24 cellular contexts compared by ENCODE assay signal in the genomic region with DNA sequence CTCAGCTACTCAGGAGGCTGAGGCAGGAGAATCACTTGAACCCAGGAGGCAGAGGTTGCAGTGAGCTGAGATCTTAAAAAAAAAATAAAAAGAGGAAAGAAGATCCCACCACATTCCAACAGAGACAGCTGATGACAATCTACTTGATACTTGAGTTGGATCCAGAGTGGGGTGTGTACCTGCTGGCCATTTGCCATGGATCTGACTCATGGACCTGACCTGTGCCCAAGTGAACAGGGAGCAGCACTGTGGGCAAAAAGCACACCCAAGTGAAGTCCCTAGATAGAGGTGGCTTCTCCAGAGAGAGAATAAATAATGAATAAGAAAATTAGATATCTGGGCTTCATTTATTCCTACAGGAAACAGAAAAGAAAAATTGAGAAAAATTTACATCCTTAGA.
DNase-seq lines count a peak whose midpoint lies in the region; ATAC-seq and TF ChIP-seq lines count a peak whose summit lies in the region.
"Had no signal": no experiment of that assay in that cellular context is flagged by ENCODE, and none has a peak within 500 bp of the region (broad histone marks: within the 10 kb centered on the region; RNA-seq: fewer than 3 reads in every experiment).

No MANE protein-coding gene starts in this region.

- H3K4me3 ChIP-seq in breast epithelium, result no peak overlapping the region
- no peak overlapping the region for H3K4me3 ChIP-seq in epithelial cell of esophagus (ENCODE audit: low read length)
- H3K4me3 ChIP-seq in right lobe of liver, result no peak overlapping the region
- H3K4me3 ChIP-seq: cardiac muscle cell, dorsolateral prefrontal cortex, ovary, sigmoid colon, thyroid gland had no signal

- no peaks in the 10 kb centered on the region for H3K9me3 Mint-ChIP-seq in MCF 10A (ENCODE audit: unreplicated experiment)
- H3K9me3 Mint-ChIP-seq: naive thymus-derived CD4-positive, alpha-beta T cell had no signal

- TF ChIP-seq CTCF in MCF 10A (IDR thresholded peaks at IDR 0.05; ENCODE audit: unreplicated experiment), result no peak
- TF ChIP-seq CTCF in breast epithelium (IDR thresholded peaks at IDR 0.05), result no peak
- TF ChIP-seq CTCF in epithelial cell of esophagus (IDR thresholded peaks at IDR 0.05; ENCODE audit: insufficient read depth, low read depth, low read length, missing control alignments), result no peak
- TF ChIP-seq CTCF in right lobe of liver (IDR thresholded peaks at IDR 0.05), result no peak

- H3K4me3 Mint-ChIP-seq in MCF 10A (ENCODE audit: unreplicated experiment), result no peak overlapping the region
- H3K4me3 Mint-ChIP-seq: naive thymus-derived CD4-positive, alpha-beta T cell had no signal

- H3K36me3 Mint-ChIP-seq in MCF 10A (ENCODE audit: insufficient read depth, unreplicated experiment), result no peaks in the 10 kb centered on the region

- intact Hi-C loops in MCF 10A (cut with micrococcal nuclease) (no loop called here), breast epithelium (cut with DNase I; ENCODE audit: low total_unique reads) (no loop called here), right lobe of liver (cut with DNase I) (no loop called here)

- H3K9me3 ChIP-seq in breast epithelium (no peaks in the 10 kb centered on the region), right lobe of liver (no peaks in the 10 kb centered on the region)
- H3K9me3 ChIP-seq: BE2C, ovary, sigmoid colon, thyroid gland had no signal

- H3K27ac ChIP-seq in breast epithelium (no peak overlapping the region), right lobe of liver (no peak overlapping the region)
- H3K27ac ChIP-seq: cardiac muscle cell, dorsolateral prefrontal cortex, ovary, sigmoid colon, thyroid gland had no signal

- peaks cover 24% of the 10 kb centered on the region for H3K4me1 Mint-ChIP-seq in MCF 10A (ENCODE audit: insufficient read depth, unreplicated experiment)

- CTCF ChIA-PET in MCF 10A (lab: Yijun Ruan, JAX), result interaction anchor here (0.6 kb wide), 1 partner anchor 1053 kb away, joined by 3 read pairs; no protein-coding TSS in a partner anchor

- H3K27me3 Mint-ChIP-seq in MCF 10A (ENCODE audit: insufficient read depth, unreplicated experiment), result peaks cover 11% of the 10 kb centered on the region

- H3K27ac Mint-ChIP-seq in MCF 10A (ENCODE audit: low read depth, unreplicated experiment), result no peak overlapping the region
- H3K27ac Mint-ChIP-seq: naive thymus-derived CD4-positive, alpha-beta T cell had no signal

- ATAC-seq in right lobe of liver (peak; percentile 77 to 96 (median 81)), GM18519 (IDR thresholded peaks at IDR 0.05; ENCODE audit: low FRiP score, unreplicated experiment) (no peak), GM19324 (IDR thresholded peaks at IDR 0.05; ENCODE audit: low FRiP score, unreplicated experiment) (no peak), GM19463 (IDR thresholded peaks at IDR 0.05; ENCODE audit: unreplicated experiment) (no peak)
- ATAC-seq: naive thymus-derived CD4-positive, alpha-beta T cell; Right ventricle myocardium inferior had no signal

- no TSS peak for BruUV-seq in MCF 10A (replicated peaks; lab: Mats Ljungman, UMichigan)

- POLR2A ChIA-PET in MCF 10A (lab: Yijun Ruan, JAX), result interaction anchor here (0.9 kb wide), 1 partner anchor 187 kb away, joined by 3 read pairs; no protein-coding TSS in a partner anchor

- peak; percentile 84 for DNase-seq in MCF 10A (ENCODE audit: unreplicated experiment)
- DNase-seq in breast epithelium (ENCODE audit: low spot score in 2 of 2), result no peak
- peak; percentile 87 for DNase-seq in epithelial cell of esophagus (ENCODE audit: low read depth)
- peak; percentile 61 to 69 (median 61) for DNase-seq in right lobe of liver
- no peak for DNase-seq in activated CD8-positive, alpha-beta memory T cell treated with anti-CD3 and anti-CD28 coated beads, Interleukin-2, amount 50 U/mL, for 48 hours
- DNase-seq: 8988T; activated CD4-positive, alpha-beta T cell treated with anti-CD3 and anti-CD28 coated beads for 48 hours; activated effector memory CD4-positive, alpha-beta T cell treated with anti-CD3 and anti-CD28 coated beads, Interleukin-2, amount 50 U/mL, for 16 hours; BE2C; dorsolateral prefrontal cortex; MV-4-11; naive thymus-derived CD4-positive, alpha-beta T cell; NCI-H187 treated with DMSO at 0.1 percent for 48 hours; NCI-H510A; ovary; sigmoid colon; stimulated activated naive CD4-positive, alpha-beta T cell; SW 1271; thyroid gland had no signal

- no peaks in the 10 kb centered on the region for H3K36me3 ChIP-seq in breast epithelium
- H3K36me3 ChIP-seq in right lobe of liver, result no peaks in the 10 kb centered on the region
- H3K36me3 ChIP-seq: BE2C, cardiac muscle cell, ovary, sigmoid colon, thyroid gland had no signal

- no peak for TF ChIP-seq POLR2A in breast epithelium (IDR thresholded peaks at IDR 0.05)
- TF ChIP-seq POLR2A in right lobe of liver (IDR thresholded peaks at IDR 0.05), result no peak

- H3K4me1 ChIP-seq in breast epithelium, result no peaks in the 10 kb centered on the region
- H3K4me1 ChIP-seq in right lobe of liver, result no peaks in the 10 kb centered on the region
- H3K4me1 ChIP-seq: sigmoid colon, thyroid gland had no signal

- H3K27me3 ChIP-seq in breast epithelium (no peaks in the 10 kb centered on the region), right lobe of liver (no peaks in the 10 kb centered on the region)
- H3K27me3 ChIP-seq: BE2C, ovary, sigmoid colon, thyroid gland had no signal

Comparison
In these comparisons a context has a peak if more than half of its experiments do, and no peak if none do; other contexts are left out.
1. DNase-seq: peak in MCF 10A (single experiment), epithelial cell of esophagus (single experiment) and right lobe of liver (3 of 3); none in breast epithelium (0 of 2) and activated CD8-positive, alpha-beta memory T cell treated with anti-CD3 and anti-CD28 coated beads, Interleukin-2, amount 50 U/mL, for 48 hours (single experiment).
2. ATAC-seq: peak in right lobe of liver (4 of 4); none in GM18519 (single experiment), GM19324 (single experiment) and GM19463 (single experiment).